ENCODE assay signal across 1 cellular context in the genomic region with DNA sequence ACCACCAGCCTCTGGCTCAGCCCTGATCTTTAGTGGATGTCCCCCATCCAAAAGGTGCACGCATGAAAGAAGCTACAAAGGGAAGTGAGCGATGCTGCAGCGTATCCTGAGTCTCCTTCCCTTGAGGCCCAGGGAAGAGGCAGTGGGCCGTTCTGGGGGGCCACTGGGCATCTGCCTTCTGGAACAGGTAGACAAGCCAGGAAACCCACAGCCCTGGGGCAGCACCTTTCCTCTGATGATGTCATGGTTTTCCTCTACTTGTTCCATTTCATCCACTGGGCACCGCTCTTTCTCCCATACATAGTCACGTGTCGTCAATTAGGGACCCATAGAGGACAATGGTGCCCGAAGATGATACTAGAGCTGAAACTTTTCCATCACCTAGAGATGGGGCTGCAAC.
TF ChIP-seq lines count a peak whose summit lies in the region.

No MANE protein-coding gene starts in this region.

TF ChIP-seq in HepG2, 621 proteins besides CTCF, POLR2A, EP300 and RAD21 (continued from another document):
- no peak for TF ChIP-seq ZNF33A (CRISPR knock-in tag; IDR thresholded peaks at IDR 0.05; ENCODE audit: borderline replicate concordance)
- TF ChIP-seq ATF7 (IDR thresholded peaks at IDR 0.05), result peak; percentile 67
- TF ChIP-seq ATF7 (CRISPR knock-in tag; IDR thresholded peaks at IDR 0.05), result no peak
